In the genomic region with DNA sequence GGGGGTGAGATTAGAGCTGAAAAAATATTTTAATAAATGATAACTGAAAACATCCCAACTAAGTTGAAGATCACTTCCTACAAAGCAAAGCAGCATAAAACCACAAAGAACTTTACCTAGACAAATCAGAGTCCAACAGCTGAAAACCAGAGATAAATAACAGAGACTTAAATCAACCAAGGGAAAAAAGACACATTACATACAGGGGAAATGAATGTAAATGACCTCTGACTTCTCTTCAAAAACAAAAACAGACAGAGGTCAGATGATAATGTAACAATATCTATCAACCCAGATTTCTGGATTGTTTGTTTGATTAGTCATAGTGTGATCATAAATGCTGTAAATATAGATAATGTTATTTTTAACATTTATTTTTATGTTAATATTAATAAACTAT, we compare ENCODE assay signal across 26 cellular contexts.
"Had no signal": no experiment of that assay in that cellular context is flagged by ENCODE, and none has a peak within 500 bp of the region (broad histone marks: within the 10 kb centered on the region; RNA-seq: fewer than 3 reads in every experiment).

No MANE protein-coding gene starts in this region.

- H3K27me3 Mint-ChIP-seq: effector memory CD8-positive, alpha-beta T cell; memory B cell; naive thymus-derived CD4-positive, alpha-beta T cell had no signal

- H3K4me3 Mint-ChIP-seq: effector memory CD8-positive, alpha-beta T cell; endodermal cell; immature natural killer cell; memory B cell; naive thymus-derived CD4-positive, alpha-beta T cell had no signal

- H3K4me3 ChIP-seq: coronary artery, esophagus muscularis mucosa, gastroesophageal sphincter, heart left ventricle, hepatocyte, left lung, lower lobe of right lung had no signal

- H3K9me3 ChIP-seq: esophagus muscularis mucosa, lower lobe of right lung had no signal

- H3K4me2 ChIP-seq: hepatocyte had no signal

- H3K4me1 Mint-ChIP-seq: endodermal cell; immature natural killer cell; memory B cell; naive thymus-derived CD4-positive, alpha-beta T cell had no signal

- H2AFZ ChIP-seq: hepatocyte had no signal

- H3K4me1 ChIP-seq: esophagus muscularis mucosa, foreskin keratinocyte, gastroesophageal sphincter, heart left ventricle, left lung, lower lobe of right lung had no signal

- H3K27ac Mint-ChIP-seq: effector memory CD8-positive, alpha-beta T cell; endodermal cell; immature natural killer cell; memory B cell; naive thymus-derived CD4-positive, alpha-beta T cell had no signal

- H3K79me2 ChIP-seq: hepatocyte had no signal

- H3K36me3 Mint-ChIP-seq: immature natural killer cell; memory B cell; naive thymus-derived CD4-positive, alpha-beta T cell had no signal

- H3K27ac ChIP-seq: coronary artery, esophagus muscularis mucosa, foreskin keratinocyte, gastroesophageal sphincter, heart left ventricle, hepatocyte, left lung, lower lobe of right lung had no signal

- DNase-seq: effector CD8-positive, alpha-beta T cell; effector memory CD8-positive, alpha-beta T cell; endodermal cell; foreskin keratinocyte; heart left ventricle; hypothalamus; immature natural killer cell; islet precursor cell; kidney; kidney glomerular epithelial cell; left cardiac atrium; left lung; left ventricle myocardium superior; lower lobe of right lung; mammary epithelial cell; mesendoderm; midbrain; naive thymus-derived CD4-positive, alpha-beta T cell had no signal

- H3K27me3 ChIP-seq: esophagus muscularis mucosa, foreskin keratinocyte, gastroesophageal sphincter, heart left ventricle, hepatocyte, left lung had no signal

- FAIRE-seq: colon, endometrium, frontal cortex had no signal

- H3K36me3 ChIP-seq: esophagus muscularis mucosa, gastroesophageal sphincter, heart left ventricle, left lung, lower lobe of right lung had no signal
